1 cellular context compared by ENCODE assay signal in genomic region chr15:58876306-58876705, GRCh38.
TF ChIP-seq lines count a peak whose summit lies in the region.

No MANE protein-coding gene starts in this region.

TF ChIP-seq in IMR-90, 13 proteins besides CTCF, POLR2A, EP300 and RAD21:
- no peak for TF ChIP-seq FOS (IDR thresholded peaks at IDR 0.05; ENCODE audit: low read depth, low read length)
- TF ChIP-seq NFE2L2 (IDR thresholded peaks at IDR 0.05; ENCODE audit: low read depth, low read length), result no peak
- TF ChIP-seq ELK1 (IDR thresholded peaks at IDR 0.05; ENCODE audit: borderline replicate concordance, low read depth, low read length), result no peak
- TF ChIP-seq USF2 (IDR thresholded peaks at IDR 0.05; ENCODE audit: low read depth, low read length), result no peak
- TF ChIP-seq BHLHE40 (IDR thresholded peaks at IDR 0.05; ENCODE audit: low read depth, low read length), result no peak
- TF ChIP-seq MAFK (IDR thresholded peaks at IDR 0.05; ENCODE audit: low read depth, low read length), result no peak
- no peak for TF ChIP-seq SMC3 (IDR thresholded peaks at IDR 0.05; ENCODE audit: low read depth, low read length)
- no peak for TF ChIP-seq CHD1 (IDR thresholded peaks at IDR 0.05; ENCODE audit: low read depth, low read length)
- no peak for TF ChIP-seq CEBPB (IDR thresholded peaks at IDR 0.05; ENCODE audit: low read depth, low read length)
- no peak for TF ChIP-seq RFX5 (IDR thresholded peaks at IDR 0.05; ENCODE audit: low read depth, low read length)
- no peak for TF ChIP-seq RCOR1 (IDR thresholded peaks at IDR 0.05; ENCODE audit: insufficient replicate concordance, low read length)
